In genomic region chr3:181487236-181487978, GRCh38 we compare ENCODE assay signal across 16 cellular contexts.
DNase-seq lines count a peak whose midpoint lies in the region; ATAC-seq and TF ChIP-seq lines count a peak whose summit lies in the region.
"Had no signal": no experiment of that assay in that cellular context is flagged by ENCODE, and none has a peak within 500 bp of the region (broad histone marks: within the 10 kb centered on the region; RNA-seq: fewer than 3 reads in every experiment).

No MANE protein-coding gene starts in this region.

- H3K4me2 ChIP-seq in H9 (ENCODE audit: insufficient read depth, insufficient read length, low read length), result no peak overlapping the region

- H3K9ac ChIP-seq in H9 (ENCODE audit: extremely low read depth, insufficient read length, low read length), result no peak overlapping the region

- H3K79me1 ChIP-seq in H9 (ENCODE audit: insufficient read depth, low read depth, low read length, poor library complexity, severe bottlenecking), result no peaks in the 10 kb centered on the region

- H3K4ac ChIP-seq in H9 (ENCODE audit: low read depth, low read length), result no peak overlapping the region

- H3K27me3 ChIP-seq in HL-60 (ENCODE audit: insufficient read depth, poor library complexity, severe bottlenecking) (no peaks in the 10 kb centered on the region), left lung (no peaks in the 10 kb centered on the region), H9 (ENCODE audit: insufficient read depth, low read length) (no peaks in the 10 kb centered on the region)

- H2AK5ac ChIP-seq in H9 (ENCODE audit: insufficient read length, low read length), result no peak overlapping the region

- no peak overlapping the region for H2BK20ac ChIP-seq in H9 (ENCODE audit: low read depth, low read length, poor library complexity, severe bottlenecking)

- H3K27ac ChIP-seq in HL-60 (replicated peaks), result peak overlapping the region; percentile 66
- H3K27ac ChIP-seq in left lung, result peak overlapping the region in 1 of 2 donors; percentile 5
- no peak overlapping the region for H3K27ac ChIP-seq in H9 (ENCODE audit: insufficient read length, low read depth, low read length)
- H3K27ac ChIP-seq: epithelial cell of prostate, pancreas, thoracic aorta had no signal

- peak in 1 of 2 experiments; percentile 54 for DNase-seq in HL-60 (ENCODE audit: low read depth in 1 of 2, low spot score in 1 of 2)
- DNase-seq in NCI-H187 (lab: John Stamatoyannopoulos, UW), result peak; percentile 26 to 38
- DNase-seq in NCI-H69 (lab: John Stamatoyannopoulos, UW), result peak; percentile 57
- no peak for DNase-seq in left lung
- no peak for DNase-seq in activated gamma-delta T cell (lab: John Stamatoyannopoulos, UW)
- no peak for DNase-seq in GDM1 (lab: John Stamatoyannopoulos, UW)
- DNase-seq in activated CD4-positive, CD25-positive, alpha-beta regulatory T cell (lab: John Stamatoyannopoulos, UW), result no peak
- no peak for DNase-seq in H9
- DNase-seq: activated CD4-positive, CD25-positive, alpha-beta regulatory T cell treated with anti-CD3 and anti-CD28 coated beads, Interleukin-2, amount 50 U/mL, for 72 hours; aorta; left ventricle myocardium superior; pancreas; stimulated activated CD4-positive, alpha-beta T cell treated with anti-CD3 and anti-CD28 coated beads, Interleukin-2, amount 100 ng/mL, for 48 hours had no signal

- intact Hi-C loops in left lung (cut with DNase I), result no loop called here

- H4K91ac ChIP-seq in H9 (ENCODE audit: insufficient read length, low read depth, low read length), result no peak overlapping the region

- no peaks in the 10 kb centered on the region for H3K27me3 Mint-ChIP-seq in H9 (ENCODE audit: low read depth)

- no peaks in the 10 kb centered on the region for H3K23me2 ChIP-seq in H9 (ENCODE audit: insufficient read length, low read depth, low read length, poor library complexity, severe bottlenecking)

- H2AFZ ChIP-seq in H9 (ENCODE audit: low read length), result no peak overlapping the region

- H3K4me1 ChIP-seq in left lung (no peaks in the 10 kb centered on the region), H9 (ENCODE audit: insufficient read depth, low read length) (peaks cover 4% of the 10 kb centered on the region; the same call in 1 of the 2 replicates)

- H2BK15ac ChIP-seq in H9 (ENCODE audit: low read depth, low read length), result no peak overlapping the region

- peak; percentile 23 for ATAC-seq in left lung
- ATAC-seq: HepG2, left ventricle myocardium superior had no signal

- H3T11ph ChIP-seq in H9 (ENCODE audit: low read length), result no peak overlapping the region

- H3K79me2 ChIP-seq in H9 (ENCODE audit: insufficient read depth, low read length), result no peaks in the 10 kb centered on the region

- H4K5ac ChIP-seq in H9 (ENCODE audit: insufficient read length, low read depth, low read length), result no peak overlapping the region

- no peaks in the 10 kb centered on the region for H4K20me1 ChIP-seq in H9 (ENCODE audit: control insufficient read depth, insufficient read depth, insufficient read length)

- H3K9me3 ChIP-seq in left lung, result no peaks in the 10 kb centered on the region
- no peaks in the 10 kb centered on the region for H3K9me3 ChIP-seq in H9 (ENCODE audit: control insufficient read depth, low read depth, low read length)
- H3K9me3 ChIP-seq: thoracic aorta had no signal

- no peak for TF ChIP-seq CTCF in HL-60 (IDR thresholded peaks at IDR 0.05; ENCODE audit: insufficient read depth, low read length)
- TF ChIP-seq CTCF in left lung (IDR thresholded peaks at IDR 0.05), result no peak
- no peak for TF ChIP-seq CTCF in H9 (conservative IDR thresholded peaks at IDR 0.05)

- H2BK5ac ChIP-seq in H9 (ENCODE audit: insufficient read length, low read length), result no peak overlapping the region

- no peak overlapping the region for H4K8ac ChIP-seq in H9 (replicated peaks; ENCODE audit: insufficient read length, low read depth, low read length)

- H3K4me1 Mint-ChIP-seq in H9, result peaks cover 13 to 15% of the 10 kb centered on the region in 2 experiments

- H3K36me3 Mint-ChIP-seq in H9 (ENCODE audit: insufficient read depth in 1 of 3, low read depth in 3 of 3), result no peaks in the 10 kb centered on the region

- WGBS in H9 (ENCODE audit: extremely low coverage, insufficient read length, low lambda C conversion rate), result no CpG with 5 or more reads among the region's 5 CpGs

- no peak overlapping the region for H3K18ac ChIP-seq in H9 (ENCODE audit: insufficient read length, low read depth, low read length)

- no peak overlapping the region for H2BK12ac ChIP-seq in H9 (ENCODE audit: insufficient read length, low read depth, low read length)

- H3K4me3 ChIP-seq in HL-60 (replicated peaks; ENCODE audit: insufficient read depth, low read length) (no peak overlapping the region), left lung (no peak overlapping the region)
- H3K4me3 ChIP-seq: pancreas, thoracic aorta had no signal

- H3K56ac ChIP-seq in H9 (ENCODE audit: insufficient read length, low read depth, low read length), result no peak overlapping the region

- H3K14ac ChIP-seq in H9 (ENCODE audit: insufficient read depth, low read length), result no peak overlapping the region

- no peaks in the 10 kb centered on the region for H3K36me3 ChIP-seq in left lung
- H3K36me3 ChIP-seq: pancreas, thoracic aorta had no signal

- no peaks in the 10 kb centered on the region for H3K9me3 Mint-ChIP-seq in H9

- H3K27ac Mint-ChIP-seq in H9, result no peak overlapping the region

- H2BK120ac ChIP-seq in H9 (ENCODE audit: low read depth, low read length, poor library complexity, severe bottlenecking), result no peak overlapping the region

- H3K23ac ChIP-seq in H9 (ENCODE audit: insufficient read length, low read depth, low read length), result no peak overlapping the region

- no peak overlapping the region for H3K4me3 Mint-ChIP-seq in H9

Comparison
In these comparisons a context has a peak if more than half of its experiments do, and no peak if none do; other contexts are left out.
1. DNase-seq: peak in NCI-H187 (2 of 2) and NCI-H69 (single experiment); none in left lung (0 of 2), activated gamma-delta T cell (single experiment), GDM1 (single experiment), activated CD4-positive, CD25-positive, alpha-beta regulatory T cell (0 of 4) and H9 (single experiment).